36 cellular contexts compared by ENCODE assay signal in genomic region chr20:40786336-40786735, GRCh38.
"Had no signal": no experiment of that assay in that cellular context is flagged by ENCODE, and none has a peak within 500 bp of the region (broad histone marks: within the 10 kb centered on the region; RNA-seq: fewer than 3 reads in every experiment).

No MANE protein-coding gene starts in this region.

- H3K4me3 Mint-ChIP-seq: activated B cell treated with CpG ODN at 0.5 μM for 24 hours; activated CD4-positive, alpha-beta memory T cell treated with anti-CD3 and anti-CD28 coated beads for 36 hours; activated CD4-positive, alpha-beta T cell treated with anti-CD3 and anti-CD28 coated beads, Interleukin-2, amount 10 ng/mL, durations not matched to agents 24 days and 14 days; activated CD8-positive, alpha-beta memory T cell treated with anti-CD3 and anti-CD28 coated beads, Interleukin-2, amount 10 ng/mL, durations not matched to agents 7 days and 5 days; activated CD8-positive, alpha-beta T cell treated with anti-CD3 and anti-CD28 coated beads, Interleukin-2, amount 10 ng/mL, durations not matched to agents 7 days and 5 days; activated naive CD4-positive, alpha-beta T cell treated with anti-CD3 and anti-CD28 coated beads, Interleukin-2, amount 10 ng/mL, durations not matched to agents 7 days and 5 days; activated naive CD4-positive, alpha-beta T cell treated with anti-CD3 and anti-CD28 coated beads, Interleukin-2, amount 50 U/mL, for 24 hours; activated naive CD8-positive, alpha-beta T cell; activated naive CD8-positive, alpha-beta T cell treated with anti-CD3 and anti-CD28 coated beads, Interleukin-2, amount 10 ng/mL, durations not matched to agents 7 days and 5 days; activated naive CD8-positive, alpha-beta T cell treated with anti-CD3 and anti-CD28 coated beads, Interleukin-2, amount 50 U/mL, for 24 hours; activated T-cell treated with anti-CD3 and anti-CD28 coated beads, Interleukin-2, amount 50 U/mL, for 24 hours; brain; central memory CD8-positive, alpha-beta T cell; T-helper 1 cell treated with Interleukin-12 subunit alpha and Interleukin-12 subunit beta and Interleukin-4 antibody, amounts not matched to agents 30 μg/mL and 1 μg/mL, for 36 hours; T-helper 2 cell treated with Interferon-gamma antibody and Interleukin-4, amounts not matched to agents 5 μg/mL and 100 μg/mL, for 36 hours had no signal

- H3K36me3 ChIP-seq: ascending aorta, cardiac muscle cell had no signal

- H3K4me1 ChIP-seq: ascending aorta had no signal

- ATAC-seq: activated CD8-positive, alpha-beta memory T cell treated with anti-CD3 and anti-CD28 coated beads, Interleukin-2, amount 10 ng/mL, durations not matched to agents 7 days and 5 days; activated CD8-positive, alpha-beta T cell treated with anti-CD3 and anti-CD28 coated beads, Interleukin-2, amount 10 ng/mL, durations not matched to agents 7 days and 5 days; activated naive CD8-positive, alpha-beta T cell treated with anti-CD3 and anti-CD28 coated beads, Interleukin-2, amount 50 U/mL, for 24 hours had no signal

- H3K4me3 ChIP-seq: ascending aorta, cardiac muscle cell had no signal

- H3K36me3 Mint-ChIP-seq: activated CD4-positive, alpha-beta memory T cell treated with anti-CD3 and anti-CD28 coated beads for 36 hours; activated CD8-positive, alpha-beta memory T cell treated with anti-CD3 and anti-CD28 coated beads, Interleukin-2, amount 10 ng/mL, durations not matched to agents 7 days and 5 days; activated naive CD4-positive, alpha-beta T cell treated with anti-CD3 and anti-CD28 coated beads, Interleukin-2, amount 10 ng/mL, durations not matched to agents 7 days and 5 days; activated naive CD4-positive, alpha-beta T cell treated with anti-CD3 and anti-CD28 coated beads, Interleukin-2, amount 50 U/mL, for 24 hours; activated naive CD8-positive, alpha-beta T cell; activated naive CD8-positive, alpha-beta T cell treated with anti-CD3 and anti-CD28 coated beads, Interleukin-2, amount 10 ng/mL, durations not matched to agents 7 days and 5 days; brain had no signal

- H3K27ac ChIP-seq: ascending aorta, cardiac muscle cell, VCaP had no signal

- H3K9me3 Mint-ChIP-seq: activated CD4-positive, alpha-beta memory T cell treated with anti-CD3 and anti-CD28 coated beads for 36 hours; activated CD4-positive, alpha-beta T cell treated with anti-CD3 and anti-CD28 coated beads, Interleukin-2, amount 10 ng/mL, durations not matched to agents 24 days and 14 days; activated naive CD4-positive, alpha-beta T cell treated with anti-CD3 and anti-CD28 coated beads, Interleukin-2, amount 10 ng/mL, durations not matched to agents 7 days and 5 days; activated naive CD4-positive, alpha-beta T cell treated with anti-CD3 and anti-CD28 coated beads, Interleukin-2, amount 50 U/mL, for 24 hours; activated naive CD8-positive, alpha-beta T cell treated with anti-CD3 and anti-CD28 coated beads, Interleukin-2, amount 50 U/mL, for 24 hours; activated T-helper 2 cell treated with anti-CD3 and anti-CD28 coated beads, Interferon-gamma antibody, Interleukin-2, Interleukin-4, amounts not matched to agents 10 μg/mL and 5 μg/mL and 100 μg/mL, durations not matched to agents 14 hours and 24 hours and 36 hours; central memory CD8-positive, alpha-beta T cell; T-helper 1 cell treated with Interleukin-12 subunit alpha and Interleukin-12 subunit beta and Interleukin-4 antibody, amounts not matched to agents 30 μg/mL and 1 μg/mL, for 36 hours; T-helper 2 cell treated with Interferon-gamma antibody and Interleukin-4, amounts not matched to agents 5 μg/mL and 100 μg/mL, for 36 hours had no signal

- DNase-seq: activated B cell treated with CpG ODN at 0.5 μM for 24 hours; activated CD4-positive, alpha-beta memory T cell treated with anti-CD3 and anti-CD28 coated beads for 36 hours; activated CD4-positive, alpha-beta T cell treated with anti-CD3 and anti-CD28 coated beads for 4 hours; activated CD4-positive, alpha-beta T cell treated with anti-CD3 and anti-CD28 coated beads, Interleukin-2, amount 10 ng/mL, durations not matched to agents 24 days and 14 days; activated CD4-positive, alpha-beta T cell treated with anti-CD3 and anti-CD28 coated beads, Interleukin-2, amount 50 U/mL, for 1 hour; activated CD4-positive, alpha-beta T cell treated with anti-CD3 and anti-CD28 coated beads, Interleukin-2, amount 50 U/mL, for 4 hours; activated CD4-positive, CD25-positive, alpha-beta regulatory T cell treated with anti-CD3 and anti-CD28 coated beads, Interleukin-2, amount 50 U/mL, for 72 hours; activated CD8-positive, alpha-beta memory T cell treated with anti-CD3 and anti-CD28 coated beads for 24 hours; activated CD8-positive, alpha-beta memory T cell treated with anti-CD3 and anti-CD28 coated beads, Interleukin-2, amount 10 ng/mL, durations not matched to agents 7 days and 5 days; activated CD8-positive, alpha-beta memory T cell treated with anti-CD3 and anti-CD28 coated beads, Interleukin-2, amount 50 U/mL, for 48 hours; activated CD8-positive, alpha-beta T cell treated with anti-CD3 and anti-CD28 coated beads, Interleukin-2, amount 10 ng/mL, durations not matched to agents 7 days and 5 days; activated effector memory CD4-positive, alpha-beta T cell treated with Interleukin-2 at 50 U/mL for 16 hours; activated gamma-delta T cell; activated naive CD4-positive, alpha-beta T cell treated with anti-CD3 and anti-CD28 coated beads, Interleukin-2, amount 10 ng/mL, durations not matched to agents 7 days and 5 days; activated naive CD4-positive, alpha-beta T cell treated with Interleukin-2 at 50 U/mL for 16 hours; activated naive CD8-positive, alpha-beta T cell treated with anti-CD3 and anti-CD28 coated beads, Interleukin-2, amount 10 ng/mL, durations not matched to agents 7 days and 5 days; activated naive CD8-positive, alpha-beta T cell treated with anti-CD3 and anti-CD28 coated beads, Interleukin-2, amount 50 U/mL, for 24 hours; activated T-cell treated with anti-CD3 and anti-CD28 coated beads, Interleukin-2, amount 50 U/mL, for 24 hours; activated T-cell treated with anti-CD3 and anti-CD28 coated beads, Interleukin-2, amount 50 U/mL, for 48 hours; amygdala; anterior cingulate cortex; caudate nucleus; cerebellar nuclear complex; T-helper 1 cell; T-helper 2 cell; T-helper 9 cell had no signal

- H3K27ac Mint-ChIP-seq: activated B cell treated with CpG ODN at 0.5 μM for 24 hours; activated CD4-positive, alpha-beta memory T cell treated with anti-CD3 and anti-CD28 coated beads for 36 hours; activated CD4-positive, alpha-beta T cell treated with anti-CD3 and anti-CD28 coated beads, Interleukin-2, amount 10 ng/mL, durations not matched to agents 24 days and 14 days; activated CD8-positive, alpha-beta memory T cell treated with anti-CD3 and anti-CD28 coated beads, Interleukin-2, amount 10 ng/mL, durations not matched to agents 7 days and 5 days; activated CD8-positive, alpha-beta T cell treated with anti-CD3 and anti-CD28 coated beads, Interleukin-2, amount 10 ng/mL, durations not matched to agents 7 days and 5 days; activated naive CD4-positive, alpha-beta T cell treated with anti-CD3 and anti-CD28 coated beads, Interleukin-2, amount 10 ng/mL, durations not matched to agents 7 days and 5 days; activated naive CD4-positive, alpha-beta T cell treated with anti-CD3 and anti-CD28 coated beads, Interleukin-2, amount 50 U/mL, for 24 hours; activated naive CD8-positive, alpha-beta T cell; activated naive CD8-positive, alpha-beta T cell treated with anti-CD3 and anti-CD28 coated beads, Interleukin-2, amount 10 ng/mL, durations not matched to agents 7 days and 5 days; activated naive CD8-positive, alpha-beta T cell treated with anti-CD3 and anti-CD28 coated beads, Interleukin-2, amount 50 U/mL, for 24 hours; activated T-cell treated with anti-CD3 and anti-CD28 coated beads, Interleukin-2, amount 50 U/mL, for 24 hours; activated T-helper 2 cell treated with anti-CD3 and anti-CD28 coated beads, Interferon-gamma antibody, Interleukin-2, Interleukin-4, amounts not matched to agents 10 μg/mL and 5 μg/mL and 100 μg/mL, durations not matched to agents 14 hours and 24 hours and 36 hours; brain; T-helper 1 cell treated with Interleukin-12 subunit alpha and Interleukin-12 subunit beta and Interleukin-4 antibody, amounts not matched to agents 30 μg/mL and 1 μg/mL, for 36 hours; T-helper 2 cell treated with Interferon-gamma antibody and Interleukin-4, amounts not matched to agents 5 μg/mL and 100 μg/mL, for 36 hours had no signal

- H3K9me3 ChIP-seq: ascending aorta had no signal

- H3K4me1 Mint-ChIP-seq: activated B cell treated with CpG ODN at 0.5 μM for 24 hours; activated CD4-positive, alpha-beta T cell treated with anti-CD3 and anti-CD28 coated beads, Interleukin-2, amount 10 ng/mL, durations not matched to agents 24 days and 14 days; activated CD8-positive, alpha-beta memory T cell treated with anti-CD3 and anti-CD28 coated beads, Interleukin-2, amount 10 ng/mL, durations not matched to agents 7 days and 5 days; activated naive CD4-positive, alpha-beta T cell treated with anti-CD3 and anti-CD28 coated beads, Interleukin-2, amount 10 ng/mL, durations not matched to agents 7 days and 5 days; activated naive CD4-positive, alpha-beta T cell treated with anti-CD3 and anti-CD28 coated beads, Interleukin-2, amount 50 U/mL, for 24 hours; activated naive CD8-positive, alpha-beta T cell treated with anti-CD3 and anti-CD28 coated beads, Interleukin-2, amount 10 ng/mL, durations not matched to agents 7 days and 5 days; activated naive CD8-positive, alpha-beta T cell treated with anti-CD3 and anti-CD28 coated beads, Interleukin-2, amount 50 U/mL, for 24 hours; brain had no signal

- H3K27me3 ChIP-seq: ascending aorta had no signal
